17 cellular contexts compared by ENCODE assay signal in the genomic region with DNA sequence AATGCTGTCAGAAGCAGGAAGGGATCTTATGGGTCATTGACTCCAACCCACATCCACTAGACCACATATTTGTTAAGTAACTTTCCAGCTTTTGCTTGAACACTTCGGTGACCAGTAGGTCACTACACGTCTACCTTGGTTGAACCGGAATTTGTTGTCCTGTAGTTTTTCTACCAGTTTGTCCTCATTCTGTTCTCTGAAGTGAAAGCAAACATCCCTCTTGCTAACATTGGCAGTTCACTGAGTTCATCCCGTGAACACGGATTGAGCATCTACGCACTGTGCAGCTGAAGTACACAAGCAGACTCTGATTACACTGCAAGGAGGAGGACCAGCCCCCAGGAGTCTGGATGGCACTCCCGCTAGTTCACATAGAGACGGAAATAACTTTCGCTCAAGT.
DNase-seq lines count a peak whose midpoint lies in the region; TF ChIP-seq lines count a peak whose summit lies in the region.
"Had no signal": no experiment of that assay in that cellular context is flagged by ENCODE, and none has a peak within 500 bp of the region (broad histone marks: within the 10 kb centered on the region; RNA-seq: fewer than 3 reads in every experiment).

No MANE protein-coding gene starts in this region.

- peak overlapping the region; percentile 34 for H2AFZ ChIP-seq in parathyroid adenoma

- TF ChIP-seq CTCF in parathyroid adenoma (IDR thresholded peaks at IDR 0.05) = no peak
- no peak for TF ChIP-seq CTCF in BE2C (IDR thresholded peaks at IDR 0.05; ENCODE audit: low read depth, low read length)

- no peak overlapping the region for H3K27ac ChIP-seq in BLaER1 treated with 17β-estradiol and CSF1 and Interleukin-3, amounts not matched to agents 10 nM and 100 nM
- H3K27ac ChIP-seq in parathyroid adenoma (peak overlapping the region; percentile 13), SJCRH30 (no peak overlapping the region)
- H3K27ac ChIP-seq: colonic mucosa, epithelial cell of prostate, VCaP had no signal

- H3K4me2 ChIP-seq in BLaER1 treated with 17β-estradiol and CSF1 and Interleukin-3, amounts not matched to agents 10 nM and 100 nM = peak overlapping the region in 8 of 11 experiments; percentile 14 to 38 (median 25); a peak in 11 of 22 replicates
- peak overlapping the region; percentile 15 for H3K4me2 ChIP-seq in parathyroid adenoma (ENCODE audit: low read length)

- peaks cover 0 to 18% (median 0%) of the 10 kb centered on the region in 11 experiments; a peak in 1 of 22 replicates for H3K9me3 ChIP-seq in BLaER1 treated with 17β-estradiol and CSF1 and Interleukin-3, amounts not matched to agents 10 nM and 100 nM (replicated peaks in 1 of 11)
- H3K9me3 ChIP-seq in parathyroid adenoma (ENCODE audit: control insufficient read depth, low read length) (no peaks in the 10 kb centered on the region), BE2C (no peaks in the 10 kb centered on the region), SJCRH30 (replicated peaks) (no peaks in the 10 kb centered on the region)
- H3K9me3 ChIP-seq: colonic mucosa had no signal

- H3K36me3 ChIP-seq in BLaER1 treated with 17β-estradiol and CSF1 and Interleukin-3, amounts not matched to agents 10 nM and 100 nM = peaks cover 6 to 29% (median 21%) of the 10 kb centered on the region in 11 experiments; a peak in 18 of 22 replicates
- H3K36me3 ChIP-seq in parathyroid adenoma (ENCODE audit: control insufficient read depth, insufficient read depth, low read length) (no peaks in the 10 kb centered on the region), BE2C (no peaks in the 10 kb centered on the region), SJCRH30 (peaks cover 38% of the 10 kb centered on the region)
- H3K36me3 ChIP-seq: colonic mucosa had no signal

- no peaks in the 10 kb centered on the region for H3K79me2 ChIP-seq in parathyroid adenoma

- H3K9ac ChIP-seq in BLaER1 treated with 17β-estradiol and CSF1 and Interleukin-3, amounts not matched to agents 10 nM and 100 nM = no peak overlapping the region
- no peak overlapping the region for H3K9ac ChIP-seq in parathyroid adenoma

- H3K4me1 ChIP-seq in BLaER1 treated with 17β-estradiol and CSF1 and Interleukin-3, amounts not matched to agents 10 nM and 100 nM = peaks cover 0 to 40% (median 19%) of the 10 kb centered on the region in 10 experiments; a peak in 14 of 20 replicates
- H3K4me1 ChIP-seq in parathyroid adenoma (peaks cover 4% of the 10 kb centered on the region), BE2C (no peaks in the 10 kb centered on the region), SJCRH30 (peaks cover 31% of the 10 kb centered on the region)
- H3K4me1 ChIP-seq: colonic mucosa had no signal

- 0 out of 22 replicates have a peak, but pooled peaks cover 0 to 4% (median 0%) of the 10 kb centered on the region in 11 experiments for H4K20me1 ChIP-seq in BLaER1 treated with 17β-estradiol and CSF1 and Interleukin-3, amounts not matched to agents 10 nM and 100 nM

- no peak overlapping the region for H3K4me3 ChIP-seq in BLaER1 treated with 17β-estradiol and CSF1 and Interleukin-3, amounts not matched to agents 10 nM and 100 nM
- H3K4me3 ChIP-seq in parathyroid adenoma (ENCODE audit: low read depth, low read length) (no peak overlapping the region), BE2C (ENCODE audit: low read depth, low read length) (no peak overlapping the region), SJCRH30 (no peak overlapping the region)
- H3K4me3 ChIP-seq: colonic mucosa had no signal

- H3K27me3 ChIP-seq in BLaER1 treated with 17β-estradiol and CSF1 and Interleukin-3, amounts not matched to agents 10 nM and 100 nM = no peaks in the 10 kb centered on the region
- H3K27me3 ChIP-seq in parathyroid adenoma (ENCODE audit: control insufficient read depth, insufficient read depth, low read length) = no peaks in the 10 kb centered on the region
- H3K27me3 ChIP-seq in BE2C = no peaks in the 10 kb centered on the region; the same call in 1 of the 2 replicates
- no peaks in the 10 kb centered on the region for H3K27me3 ChIP-seq in SJCRH30
- H3K27me3 ChIP-seq: colonic mucosa had no signal

- DNase-seq in astrocyte of the hippocampus (ENCODE audit: low read depth, low spot score) (peak; percentile 20), kidney tubule cell (ENCODE audit: low spot score) (peak; percentile 75), NCI-H2196 treated with DMSO at 0.1 percent for 48 hours (lab: John Stamatoyannopoulos, UW; ENCODE audit: unreplicated experiment) (no peak), OCI-M2 (lab: John Stamatoyannopoulos, UW; ENCODE audit: unreplicated experiment) (no peak), BE2C (no peak), SJCRH30 (no peak)
- DNase-seq: activated effector memory CD4-positive, alpha-beta T cell treated with Interleukin-2 at 50 U/mL for 16 hours; amniotic stem cell; colonic mucosa; IMR-90; NCI-H187 treated with DMSO at 0.1 percent for 48 hours; NCI-H774; SW 1271 had no signal

Comparison
In these comparisons a context has a peak if more than half of its experiments do, and no peak if none do; other contexts are left out.
1. DNase-seq: peak in astrocyte of the hippocampus (single experiment) and kidney tubule cell (single experiment); none in NCI-H2196 treated with DMSO at 0.1 percent for 48 hours (single experiment), OCI-M2 (single experiment), BE2C (single experiment) and SJCRH30 (0 of 2).